Comparison of ENCODE assay signal across 12 cellular contexts in genomic region chr1:45488978-45489377, GRCh38. TPM values are rescaled to one million over a fixed set of nuclear protein-coding genes. Genes with fewer than 3 reads are reported as not detected.
DNase-seq lines count a peak whose midpoint lies in the region; ATAC-seq and TF ChIP-seq lines count a peak whose summit lies in the region.
"Had no signal": no experiment of that assay in that cellular context is flagged by ENCODE, and none has a peak within 500 bp of the region (broad histone marks: within the 10 kb centered on the region; RNA-seq: fewer than 3 reads in every experiment).

No MANE protein-coding gene starts in this region.

- H4K8ac ChIP-seq in trophoblast cell (ENCODE audit: low read depth, low read length) = no peak overlapping the region

- H4K91ac ChIP-seq in trophoblast cell (ENCODE audit: low read depth, low read length) = no peak overlapping the region

- no peak overlapping the region for H3K18ac ChIP-seq in trophoblast cell (ENCODE audit: low read length)

- TF ChIP-seq EP300 in SK-N-SH (IDR thresholded peaks at IDR 0.05; ENCODE audit: borderline replicate concordance in 1 of 2, low read depth in 1 of 2, low read length in 1 of 2) = no peak

- no peak overlapping the region for H2BK5ac ChIP-seq in trophoblast cell (ENCODE audit: low read depth, low read length, poor library complexity)

- H3F3A ChIP-seq in PC-9 (ENCODE audit: insufficient read depth, low read depth) (no peaks in the 10 kb centered on the region; the same call in 1 of the 2 replicates), SK-N-SH (replicated peaks; ENCODE audit: insufficient read depth) (no peaks in the 10 kb centered on the region)

- no peak overlapping the region for H2AFZ ChIP-seq in PC-9
- H2AFZ ChIP-seq in trophoblast cell (ENCODE audit: insufficient read depth, low read length, poor library complexity) = no peak overlapping the region
- no peak overlapping the region for H2AFZ ChIP-seq in SK-N-SH (ENCODE audit: low read depth)

- no peak overlapping the region for H3K14ac ChIP-seq in trophoblast cell (ENCODE audit: low read length)

- H3K36me3 ChIP-seq in PC-9 (ENCODE audit: low read depth) = no peaks in the 10 kb centered on the region
- no peaks in the 10 kb centered on the region for H3K36me3 ChIP-seq in trophoblast cell (ENCODE audit: control insufficient read depth in 1 of 2, insufficient read depth in 2 of 2, low read length in 2 of 2)
- H3K36me3 ChIP-seq in SK-N-SH (replicated peaks in 1 of 2; ENCODE audit: control insufficient read depth in 1 of 2, insufficient read depth in 2 of 2, low read length in 1 of 2) = no peaks in the 10 kb centered on the region
- H3K36me3 ChIP-seq: sigmoid colon had no signal

- BruUV-seq in PC-9 (replicated peaks; lab: Mats Ljungman, UMichigan) = no TSS peak

- H3K4me2 ChIP-seq in PC-9 (peak overlapping the region; percentile 88), trophoblast cell (ENCODE audit: low read length) (no peak overlapping the region), SK-N-SH (no peak overlapping the region)

- no peak overlapping the region for H4K12ac ChIP-seq in trophoblast cell (ENCODE audit: low read depth, low read length)

- no peaks in the 10 kb centered on the region for H3K27me3 ChIP-seq in PC-9 (ENCODE audit: insufficient read depth, low read depth)
- no peaks in the 10 kb centered on the region for H3K27me3 ChIP-seq in trophoblast cell (ENCODE audit: insufficient read depth, low read length)
- H3K27me3 ChIP-seq in SK-N-SH (ENCODE audit: insufficient read depth) = no peaks in the 10 kb centered on the region
- H3K27me3 ChIP-seq: sigmoid colon had no signal

- no peaks in the 10 kb centered on the region for H3K79me2 ChIP-seq in PC-9 (ENCODE audit: low read depth)
- H3K79me2 ChIP-seq in trophoblast cell (ENCODE audit: control insufficient read depth, insufficient read depth, low read length, poor library complexity) = peaks cover 4% of the 10 kb centered on the region
- H3K79me2 ChIP-seq in SK-N-SH (ENCODE audit: insufficient read depth) = no peaks in the 10 kb centered on the region

- H3K9me2 ChIP-seq in PC-9 (ENCODE audit: insufficient read depth) (no peaks in the 10 kb centered on the region), SK-N-SH (no peaks in the 10 kb centered on the region)

- H3K9me3 ChIP-seq in PC-9 (ENCODE audit: insufficient read depth, low read depth) (no peaks in the 10 kb centered on the region), trophoblast cell (ENCODE audit: insufficient read depth, low read depth, low read length) (no peaks in the 10 kb centered on the region), SK-N-SH (no peaks in the 10 kb centered on the region)
- H3K9me3 ChIP-seq: sigmoid colon had no signal

- H3K4ac ChIP-seq in trophoblast cell (ENCODE audit: low read depth, low read length) = no peak overlapping the region

- H3K4me3 ChIP-seq in GM12865 (ENCODE audit: low read depth, low read length) (peak overlapping the region; percentile 95), PC-9 (no peak overlapping the region), trophoblast cell (ENCODE audit: low read depth, low read length) (no peak overlapping the region), SK-N-SH (ENCODE audit: low read depth in 2 of 2, low read length in 1 of 2) (no peak overlapping the region)

- peaks cover 4% of the 10 kb centered on the region for H3K79me1 ChIP-seq in trophoblast cell (ENCODE audit: low read length)

- H2BK12ac ChIP-seq in trophoblast cell (ENCODE audit: low read length) = no peak overlapping the region

- ATAC-seq in left lobe of liver (no peak), GM21529 (IDR thresholded peaks at IDR 0.05; ENCODE audit: unreplicated experiment) (no peak)

- peaks cover 16% of the 10 kb centered on the region for H3K4me1 ChIP-seq in PC-9 (replicated peaks; ENCODE audit: insufficient read depth)
- H3K4me1 ChIP-seq in trophoblast cell (ENCODE audit: control insufficient read depth in 1 of 2, insufficient read depth in 2 of 2, low read length in 2 of 2) = no peaks in the 10 kb centered on the region
- H3K4me1 ChIP-seq in SK-N-SH (ENCODE audit: control insufficient read depth in 1 of 2, insufficient read depth in 2 of 2, low read depth in 1 of 2, low read length in 1 of 2) = peaks cover 0 to 5% of the 10 kb centered on the region in 2 experiments; a peak in 2 of 4 replicates

- no peak overlapping the region for H2BK120ac ChIP-seq in trophoblast cell (ENCODE audit: insufficient read depth, low read length, poor library complexity)

- TF ChIP-seq CTCF in GM12865 (IDR thresholded peaks at IDR 0.05; ENCODE audit: insufficient read depth, low read depth, low read length, missing control alignments) (no peak), PC-9 (conservative IDR thresholded peaks at IDR 0.05) (no peak), SK-N-SH (IDR thresholded peaks at IDR 0.05) (no peak)

- POLR2A ChIA-PET in PC-9 (lab: Charles Lee; ENCODE audit: unreplicated experiment) (no interaction called here), SK-N-SH (lab: Yijun Ruan, JAX) (no interaction called here)

- CTCF ChIA-PET in PC-9 (lab: Charles Lee) = interaction anchor here (0.6 kb wide), 1 partner anchor 759 kb away, joined by 3 read pairs; the partner anchor contains the start of gene RAD54L
- CTCF ChIA-PET in SK-N-SH (lab: Yijun Ruan, JAX) = interaction anchor here (1.3 to 2.1 kb wide), 3 partner anchors 24 to 130 kb away, joined by 3 to 6 read pairs (median 5); no protein-coding TSS in a partner anchor

- H3K27ac ChIP-seq in PC-9 (no peak overlapping the region), trophoblast cell (ENCODE audit: low read depth, low read length) (no peak overlapping the region), SK-N-SH (ENCODE audit: low read depth in 2 of 2, low read length in 1 of 2) (no peak overlapping the region)
- H3K27ac ChIP-seq: sigmoid colon had no signal

- H3K9ac ChIP-seq in trophoblast cell (ENCODE audit: low read length) = no peak overlapping the region
- H3K9ac ChIP-seq in SK-N-SH = no peak overlapping the region

- no peak overlapping the region for H3K23ac ChIP-seq in trophoblast cell (ENCODE audit: low read length)

- no peaks in the 10 kb centered on the region for H4K20me1 ChIP-seq in PC-9 (ENCODE audit: insufficient read depth)
- no peaks in the 10 kb centered on the region for H4K20me1 ChIP-seq in SK-N-SH (ENCODE audit: insufficient read depth)

- no peak overlapping the region for H2AK5ac ChIP-seq in trophoblast cell (ENCODE audit: low read length)

- WGBS in trophoblast cell (ENCODE audit: extremely low coverage, insufficient coverage, insufficient read length) = no CpG with 5 or more reads among the region's 8 CpGs
- 87% methylated on average over 8 of the region's 8 CpGs for WGBS in SK-N-SH (ENCODE audit: low lambda C conversion rate)

- DNase-seq in NOMO-1 treated with DMSO at 0.1 percent for 48 hours (lab: John Stamatoyannopoulos, UW; ENCODE audit: unreplicated experiment) (peak; percentile 45), NOMO-1 treated with dmso at 0.1 percent for 144 hours (lab: John Stamatoyannopoulos, UW; ENCODE audit: unreplicated experiment) (no peak), GM12865 (ENCODE audit: low read depth) (no peak), PC-9 (no peak), left lobe of liver (ENCODE audit: low spot score) (peak; percentile 39), trophoblast cell (no peak), SK-N-SH (no peak)
- DNase-seq: amygdala, NCI-H1048, NCI-H510A treated with DMSO at 0.1 percent for 48 hours, sigmoid colon had no signal

- no peak for TF ChIP-seq RAD21 in SK-N-SH (IDR thresholded peaks at IDR 0.05; ENCODE audit: low read length)

- intact Hi-C loops in PC-9 (cut with micrococcal nuclease; ENCODE audit: unreplicated experiment) = loop anchor here (5.0 kb wide), 1 partner anchor 652 kb away; no protein-coding TSS in a partner anchor

TF ChIP-seq in SK-N-SH, 30 proteins besides CTCF, POLR2A, EP300 and RAD21:
- TF ChIP-seq FOSL2 (IDR thresholded peaks at IDR 0.05; ENCODE audit: borderline replicate concordance, low read depth) = no peak

RNA-seq across cellular contexts. Expression of gene TESK2, which starts 2.0 kb away (rescaled TPM):
- total RNA-seq in PC-9 (2021) (13.8 and 17.5 TPM in 2 replicates), left lobe of liver (7.0 TPM)
- 5.2 and 5.5 TPM in 2 replicates for polyA plus RNA-seq in trophoblast cell (2013)
- polyA plus RNA-seq in SK-N-SH (2012; rRNA removed) = 1.3 TPM in 2 replicates
- polyA plus RNA-seq in SK-N-SH (2012; cell fraction: cytosol; rRNA removed) = 1.1 TPM in 2 replicates
- polyA plus RNA-seq in SK-N-SH (2012; cell fraction: nucleus; rRNA removed) = 2.5 and 3.2 TPM in 2 replicates

RNA-seq across cellular contexts. Expression of gene CCDC163, which starts 10.9 kb away (rescaled TPM):
- total RNA-seq in PC-9 (2021) (4.2 and 4.4 TPM in 2 replicates), left lobe of liver (2.1 TPM)
- polyA plus RNA-seq in trophoblast cell (2013) = 3.0 TPM in 2 replicates
- 1.1 and 1.6 TPM in 2 replicates for polyA plus RNA-seq in SK-N-SH (2012; rRNA removed)
- polyA plus RNA-seq in SK-N-SH (2012; cell fraction: cytosol; rRNA removed) = 0.93 and 1.1 TPM in 2 replicates
- polyA plus RNA-seq in SK-N-SH (2012; cell fraction: nucleus; rRNA removed) = 0.58 and 0.98 TPM in 2 replicates

RNA-seq across cellular contexts. Expression of gene MMACHC, which starts 11.1 kb away (rescaled TPM):
- total RNA-seq in PC-9 (2021) (3.0 and 7.3 TPM in 2 replicates), left lobe of liver (32.3 TPM)
- 5.5 and 5.7 TPM in 2 replicates for polyA plus RNA-seq in trophoblast cell (2013)
- 4.0 and 4.3 TPM in 2 replicates for polyA plus RNA-seq in SK-N-SH (2012; rRNA removed)
- polyA plus RNA-seq in SK-N-SH (2012; cell fraction: cytosol; rRNA removed) = 1.8 and 2.5 TPM in 2 replicates
- polyA plus RNA-seq in SK-N-SH (2012; cell fraction: nucleus; rRNA removed) = 2.7 and 3.2 TPM in 2 replicates

RNA-seq across cellular contexts. Expression of gene PRDX1, which starts 32.7 kb away (rescaled TPM):
- total RNA-seq in PC-9 (2021) = 1,455 and 1,838 TPM in 2 replicates
- total RNA-seq in left lobe of liver = 320 TPM
- polyA plus RNA-seq in trophoblast cell (2013) = 683 and 706 TPM in 2 replicates
- 467 and 551 TPM in 2 replicates for polyA plus RNA-seq in SK-N-SH (2012; rRNA removed)
- 594 and 715 TPM in 2 replicates for polyA plus RNA-seq in SK-N-SH (2012; cell fraction: cytosol; rRNA removed)
- polyA plus RNA-seq in SK-N-SH (2012; cell fraction: nucleus; rRNA removed) = 153 and 277 TPM in 2 replicates

Comparison
In these comparisons a context has a peak if more than half of its experiments do, and no peak if none do; other contexts are left out.
1. DNase-seq: peak in NOMO-1 treated with DMSO at 0.1 percent for 48 hours (single experiment) and left lobe of liver (single experiment); none in NOMO-1 treated with dmso at 0.1 percent for 144 hours (single experiment), GM12865 (single experiment), PC-9 (0 of 2), trophoblast cell (0 of 2) and SK-N-SH (single experiment).